ENCODE assay signal across 8 cellular contexts in the genomic region with DNA sequence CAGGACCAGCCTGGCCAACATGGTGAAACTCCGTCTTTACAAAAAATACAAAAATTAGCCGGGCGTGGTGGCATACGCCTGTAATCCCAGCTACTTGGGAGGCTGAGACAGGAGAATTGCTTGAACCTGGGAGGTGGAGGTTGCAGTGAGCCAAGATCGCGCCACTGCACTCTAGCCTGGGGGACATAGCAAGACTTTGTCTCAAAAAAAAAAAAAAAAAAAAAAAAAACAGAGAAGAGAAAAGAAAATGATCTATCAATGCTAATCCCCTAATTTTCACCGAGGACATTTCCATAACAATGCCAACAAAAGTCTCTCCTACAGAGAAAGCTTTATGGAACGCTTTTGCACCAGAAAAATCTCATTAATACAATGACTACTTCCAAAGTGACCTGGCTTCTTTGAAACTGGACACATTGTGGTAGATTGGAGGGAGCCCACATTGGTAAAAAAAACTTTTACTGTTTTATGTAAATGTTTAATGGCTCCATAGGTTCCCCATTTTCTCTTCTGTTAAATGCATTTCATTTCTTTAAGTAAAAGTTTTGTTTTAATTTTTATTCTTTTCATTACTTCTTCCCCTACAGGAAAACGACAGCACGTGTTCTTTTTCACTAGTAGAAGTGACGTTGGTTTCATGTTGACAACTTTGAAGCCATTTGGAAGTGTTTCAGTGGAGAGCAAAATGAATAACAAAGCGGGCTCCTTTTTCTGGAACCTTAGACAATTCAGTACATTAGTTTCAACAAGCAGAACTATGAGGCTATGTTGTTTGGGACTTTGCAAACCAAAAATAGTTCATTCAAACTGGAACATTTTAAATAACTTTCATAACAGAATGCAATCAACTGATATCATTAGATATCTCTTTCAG. TPM values are rescaled to one million over a fixed set of nuclear protein-coding genes. Genes with fewer than 3 reads are reported as not detected.
A peak's percentile ranks its signal among the peaks of the same experiment; 100 is the strongest.
DNase-seq lines count a peak whose midpoint lies in the region; ATAC-seq and TF ChIP-seq lines count a peak whose summit lies in the region.

No MANE protein-coding gene starts in this region.

- H3K36me3 ChIP-seq in adrenal gland (replicated peaks in 1 of 2) (peaks cover 0 to 13% of the 10 kb centered on the region in 2 donors), liver (ENCODE audit: control insufficient read depth in 4 of 4, insufficient read depth in 3 of 4, low read depth in 1 of 4, low read length in 3 of 4) (peaks cover 0 to 26% (median 7%) of the 10 kb centered on the region in 4 donors), thymus (ENCODE audit: control insufficient read depth, insufficient read depth) (no peaks in the 10 kb centered on the region)

- peak overlapping the region; percentile 91 for H3K4me3 Mint-ChIP-seq in activated CD8-positive, alpha-beta memory T cell treated with anti-CD3 and anti-CD28 coated beads, Interleukin-2, amount 10 ng/mL, durations not matched to agents 7 days and 5 days

- TF ChIP-seq CTCF in adrenal gland (IDR thresholded peaks at IDR 0.05) (no peak), liver (IDR thresholded peaks at IDR 0.05; ENCODE audit: low read depth, low read length, missing input control) (no peak)

- H3K27me3 Mint-ChIP-seq in activated CD8-positive, alpha-beta memory T cell treated with anti-CD3 and anti-CD28 coated beads, Interleukin-2, amount 10 ng/mL, durations not matched to agents 7 days and 5 days, result peaks cover 2% of the 10 kb centered on the region

- DNase-seq in activated CD8-positive, alpha-beta memory T cell treated with anti-CD3 and anti-CD28 coated beads, Interleukin-2, amount 10 ng/mL, durations not matched to agents 7 days and 5 days, result no peak
- no peak for DNase-seq in activated CD8-positive, alpha-beta memory T cell treated with anti-CD3 and anti-CD28 coated beads, Interleukin-2, amount 50 U/mL, for 48 hours
- DNase-seq in adrenal gland (no peak), DMS79 (lab: John Stamatoyannopoulos, UW) (no peak)

- peak overlapping the region; percentile 59 to 96 (median 89) for H3K27ac ChIP-seq in adrenal gland
- peak overlapping the region; percentile 91 to 95 for H3K27ac ChIP-seq in liver (ENCODE audit: low read depth in 1 of 2, low read length in 2 of 2)
- no peak overlapping the region for H3K27ac ChIP-seq in thymus (ENCODE audit: low read depth)

- peaks cover 13% of the 10 kb centered on the region for H3K36me3 Mint-ChIP-seq in activated CD8-positive, alpha-beta memory T cell treated with anti-CD3 and anti-CD28 coated beads, Interleukin-2, amount 10 ng/mL, durations not matched to agents 7 days and 5 days

- CTCF ChIA-PET in activated CD8-positive, alpha-beta memory T cell treated with anti-CD3 and anti-CD28 coated beads, Interleukin-2, amount 10 ng/mL, durations not matched to agents 7 days and 5 days (lab: Charles Lee), result interaction anchor here (1.1 to 1.6 kb wide), 2 partner anchors 15 to 19 kb away, joined by 4 to 10 read pairs; no protein-coding TSS in a partner anchor

- H3K9ac ChIP-seq in liver (ENCODE audit: low read depth in 1 of 2, low read length in 2 of 2), result peak overlapping the region in 1 of 2 donors; percentile 89

- no peaks in the 10 kb centered on the region for H3K27me3 ChIP-seq in adrenal gland
- H3K27me3 ChIP-seq in liver (ENCODE audit: control insufficient read depth in 4 of 4, insufficient read depth in 4 of 4, low read length in 3 of 4), result peaks cover 0 to 4% (median 2%) of the 10 kb centered on the region in 4 donors
- H3K27me3 ChIP-seq in thymus (ENCODE audit: control insufficient read depth, insufficient read depth), result no peaks in the 10 kb centered on the region

- H3K27ac Mint-ChIP-seq in activated CD8-positive, alpha-beta memory T cell treated with anti-CD3 and anti-CD28 coated beads, Interleukin-2, amount 10 ng/mL, durations not matched to agents 7 days and 5 days, result peak overlapping the region; percentile 96

- no peak for TF ChIP-seq POLR2A in adrenal gland (IDR thresholded peaks at IDR 0.05)

- peaks cover 34% of the 10 kb centered on the region for H3K4me1 Mint-ChIP-seq in activated CD8-positive, alpha-beta memory T cell treated with anti-CD3 and anti-CD28 coated beads, Interleukin-2, amount 10 ng/mL, durations not matched to agents 7 days and 5 days

- H3K4me1 ChIP-seq in adrenal gland (replicated peaks in 1 of 2) (peaks cover 0 to 19% of the 10 kb centered on the region in 2 donors), liver (ENCODE audit: control insufficient read depth in 4 of 4, insufficient read depth in 4 of 4, low read length in 3 of 4) (peaks cover 0 to 22% (median 10%) of the 10 kb centered on the region in 4 donors), thymus (ENCODE audit: control insufficient read depth, insufficient read depth, low read length) (peaks cover 5% of the 10 kb centered on the region)

- intact Hi-C loops in adrenal gland (cut with DNase I), result no loop called here

- 40 to 44% (median 42%) methylated on average over 12 of the region's 12 CpGs for WGBS in adrenal gland, 4 donors
- WGBS in liver, result 41% methylated on average over 12 of the region's 12 CpGs
- WGBS in thymus, result 45% methylated on average over 12 of the region's 12 CpGs

- TF ChIP-seq RAD21 in liver (IDR thresholded peaks at IDR 0.05), result no peak

- H3K4me3 ChIP-seq in adrenal gland (peak overlapping the region; percentile 6 to 92 (median 58)), liver (ENCODE audit: low read depth in 1 of 3, low read length in 3 of 3) (peak overlapping the region; percentile 63 to 96 (median 92)), thymus (ENCODE audit: low read length) (peak overlapping the region; percentile 79)

- no peaks in the 10 kb centered on the region for H3K9me3 Mint-ChIP-seq in activated CD8-positive, alpha-beta memory T cell treated with anti-CD3 and anti-CD28 coated beads, Interleukin-2, amount 10 ng/mL, durations not matched to agents 7 days and 5 days (ENCODE audit: low read depth)

- H3K9me3 ChIP-seq in adrenal gland (replicated peaks in 1 of 3) (no peaks in the 10 kb centered on the region), liver (ENCODE audit: control insufficient read depth in 4 of 4, low read length in 3 of 4) (no peaks in the 10 kb centered on the region), thymus (ENCODE audit: control insufficient read depth) (no peaks in the 10 kb centered on the region)

- no peak for ATAC-seq in activated CD8-positive, alpha-beta memory T cell treated with anti-CD3 and anti-CD28 coated beads, Interleukin-2, amount 10 ng/mL, durations not matched to agents 7 days and 5 days
- ATAC-seq in HG03108 (IDR thresholded peaks at IDR 0.05; ENCODE audit: unreplicated experiment), result no peak
- ATAC-seq in HG02763 (IDR thresholded peaks at IDR 0.05; ENCODE audit: unreplicated experiment), result no peak

TF ChIP-seq in liver, 16 proteins besides CTCF, POLR2A, EP300 and RAD21:
- TF ChIP-seq HNF4A (conservative IDR thresholded peaks at IDR 0.05) (no peak), FOXA1 (IDR thresholded peaks at IDR 0.05) (no peak), JUND (IDR thresholded peaks at IDR 0.05) (no peak), RXRA (IDR thresholded peaks at IDR 0.05) (no peak)
- TF ChIP-seq, protein P1, sequence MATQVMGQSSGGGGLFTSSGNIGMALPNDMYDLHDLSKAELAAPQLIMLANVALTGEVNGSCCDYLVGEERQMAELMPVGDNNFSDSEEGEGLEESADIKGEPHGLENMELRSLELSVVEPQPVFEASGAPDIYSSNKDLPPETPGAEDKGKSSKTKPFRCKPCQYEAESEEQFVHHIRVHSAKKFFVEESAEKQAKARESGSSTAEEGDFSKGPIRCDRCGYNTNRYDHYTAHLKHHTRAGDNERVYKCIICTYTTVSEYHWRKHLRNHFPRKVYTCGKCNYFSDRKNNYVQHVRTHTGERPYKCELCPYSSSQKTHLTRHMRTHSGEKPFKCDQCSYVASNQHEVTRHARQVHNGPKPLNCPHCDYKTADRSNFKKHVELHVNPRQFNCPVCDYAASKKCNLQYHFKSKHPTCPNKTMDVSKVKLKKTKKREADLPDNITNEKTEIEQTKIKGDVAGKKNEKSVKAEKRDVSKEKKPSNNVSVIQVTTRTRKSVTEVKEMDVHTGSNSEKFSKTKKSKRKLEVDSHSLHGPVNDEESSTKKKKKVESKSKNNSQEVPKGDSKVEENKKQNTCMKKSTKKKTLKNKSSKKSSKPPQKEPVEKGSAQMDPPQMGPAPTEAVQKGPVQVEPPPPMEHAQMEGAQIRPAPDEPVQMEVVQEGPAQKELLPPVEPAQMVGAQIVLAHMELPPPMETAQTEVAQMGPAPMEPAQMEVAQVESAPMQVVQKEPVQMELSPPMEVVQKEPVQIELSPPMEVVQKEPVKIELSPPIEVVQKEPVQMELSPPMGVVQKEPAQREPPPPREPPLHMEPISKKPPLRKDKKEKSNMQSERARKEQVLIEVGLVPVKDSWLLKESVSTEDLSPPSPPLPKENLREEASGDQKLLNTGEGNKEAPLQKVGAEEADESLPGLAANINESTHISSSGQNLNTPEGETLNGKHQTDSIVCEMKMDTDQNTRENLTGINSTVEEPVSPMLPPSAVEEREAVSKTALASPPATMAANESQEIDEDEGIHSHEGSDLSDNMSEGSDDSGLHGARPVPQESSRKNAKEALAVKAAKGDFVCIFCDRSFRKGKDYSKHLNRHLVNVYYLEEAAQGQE (IDR thresholded peaks at IDR 0.05), result no peak

RNA-seq across cellular contexts. Expression of a gene that starts 0.9 kb away (rescaled TPM):
- total RNA-seq in activated CD8-positive, alpha-beta memory T cell treated with anti-CD3 and anti-CD28 coated beads, Interleukin-2, amount 10 ng/mL, durations not matched to agents 7 days and 5 days, result 10 to 100 TPM; 18.8 to 23.9 TPM
- total RNA-seq in adrenal gland, result 10 to 100 TPM; 15.1 to 43.9 (median 27.8) TPM
- 10 to 100 TPM in 2 of 3 donors, 1 to 10 TPM in 1; 8.4 to 59.8 (median 10.2) TPM for polyA plus RNA-seq in adrenal gland
- 10 to 100 TPM; 16.0 to 36.3 TPM for total RNA-seq in liver
- polyA plus RNA-seq in liver, result 10 to 100 TPM; 12.5 to 14.1 TPM
- polyA plus RNA-seq in thymus, result 12.9 TPM

RNA-seq across cellular contexts. Expression of a gene that starts 1.2 kb away (rescaled TPM):
- total RNA-seq in activated CD8-positive, alpha-beta memory T cell treated with anti-CD3 and anti-CD28 coated beads, Interleukin-2, amount 10 ng/mL, durations not matched to agents 7 days and 5 days, result under 1 TPM; 0.23 to 0.32 TPM
- total RNA-seq in adrenal gland (1 to 10 TPM in 7 of 8 donors, under 1 TPM in 1; 0.88 to 3.7 (median 2.1) TPM), liver (under 1 TPM; 0.09 to 0.33 TPM)
- polyA plus RNA-seq in adrenal gland (1 to 10 TPM; 1.5 to 6.9 (median 3.1) TPM), liver (under 1 TPM in 1 of 2 donors, not detected in 1; 0.18 TPM), thymus (1.3 TPM)

RNA-seq across cellular contexts. Expression of a gene that starts 48.1 kb away (rescaled TPM):
- total RNA-seq in activated CD8-positive, alpha-beta memory T cell treated with anti-CD3 and anti-CD28 coated beads, Interleukin-2, amount 10 ng/mL, durations not matched to agents 7 days and 5 days, result not detected
- not detected for total RNA-seq in adrenal gland
- not detected for polyA plus RNA-seq in adrenal gland
- not detected for total RNA-seq in liver
- polyA plus RNA-seq in liver, result not detected
- polyA plus RNA-seq in thymus, result not detected
